In the genomic region with DNA sequence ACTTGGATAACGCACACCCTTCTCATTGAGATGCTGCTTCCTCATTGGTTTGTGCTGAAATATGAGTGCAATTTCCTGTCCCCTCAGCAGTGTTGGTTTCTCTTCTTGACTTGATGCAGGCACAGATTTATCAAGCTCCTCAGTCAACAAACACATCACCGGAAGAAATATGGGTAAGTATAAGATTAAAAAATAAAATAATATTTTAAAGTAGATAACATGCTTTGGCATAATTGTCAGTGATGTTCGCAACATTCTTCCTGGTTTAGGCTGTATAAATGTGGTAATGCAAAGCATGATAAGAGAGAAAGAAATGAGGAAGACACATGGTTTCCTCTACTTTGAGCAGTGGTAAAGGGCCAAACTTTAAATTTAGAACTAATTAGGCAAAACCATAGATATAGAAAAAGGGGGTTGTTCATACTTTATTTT, we compare ENCODE assay signal across 9 cellular contexts. TPM values are rescaled to one million over a fixed set of nuclear protein-coding genes. Genes with fewer than 3 reads are reported as not detected.
DNase-seq lines count a peak whose midpoint lies in the region; ATAC-seq and TF ChIP-seq lines count a peak whose summit lies in the region.
"Had no signal": no experiment of that assay in that cellular context is flagged by ENCODE, and none has a peak within 500 bp of the region (broad histone marks: within the 10 kb centered on the region; RNA-seq: fewer than 3 reads in every experiment).

TSS of gene GPR65 (plus strand) at position 86 of the 432 bp plus-strand sequence. CDS start 5,713 bp downstream, outside the sequence.

- DNase-seq in AML-193 (lab: John Stamatoyannopoulos, UW), result peak; percentile 47 to 66
- peak in 1 of 3 donors; percentile 21 for DNase-seq in T-helper 17 cell
- no peak for DNase-seq in left lobe of liver (ENCODE audit: low spot score)
- no peak for DNase-seq in SHP77 treated with DMSO at 0.1 percent for 48 hours (lab: John Stamatoyannopoulos, UW)
- DNase-seq in NCI-H1048 (lab: John Stamatoyannopoulos, UW), result no peak

- H3K9me3 ChIP-seq in T-helper 17 cell (ENCODE audit: control insufficient read depth, low read length, poor library complexity, severe bottlenecking), result no peaks in the 10 kb centered on the region

- peaks cover 45% of the 10 kb centered on the region for H3K4me1 Mint-ChIP-seq in T-helper 17 cell

- peak within 1 kb of the TSS; percentile 92 for H3K4me3 Mint-ChIP-seq in T-helper 17 cell

- H3K27ac Mint-ChIP-seq in T-helper 17 cell, result peak within 1 kb of the TSS; percentile 98

- ATAC-seq in GM18870 (IDR thresholded peaks at IDR 0.05; ENCODE audit: unreplicated experiment) (peak; percentile 75), HG03064 (IDR thresholded peaks at IDR 0.05; ENCODE audit: low read depth, unreplicated experiment) (peak; percentile 58), T-helper 17 cell (peak; percentile 64), left lobe of liver (peak; percentile 43), SK-N-SH treated with all-trans-retinoic acid at 6 μM for 48 hours (no peak)

- H3K36me3 Mint-ChIP-seq in T-helper 17 cell (ENCODE audit: low read depth), result peaks cover 9% of the 10 kb centered on the region

- no peaks in the 10 kb centered on the region for H3K27me3 Mint-ChIP-seq in T-helper 17 cell

TF ChIP-seq in SK-N-SH treated with all-trans-retinoic acid at 6 μM for 48 hours, 23 proteins besides CTCF, POLR2A, EP300 and RAD21:
- TF ChIP-seq ZFP3 (CRISPR knock-in tag; IDR thresholded peaks at IDR 0.05), result no peak
- TF ChIP-seq ZNF565 (CRISPR knock-in tag; conservative IDR thresholded peaks at IDR 0.05; ENCODE audit: low read depth), result no peak
- TF ChIP-seq TSHZ2 (CRISPR knock-in tag; IDR thresholded peaks at IDR 0.05), result no peak

RNA-seq across cellular contexts. Expression of gene GPR65, which starts in this region (rescaled TPM):
- 10 to 100 TPM; 14.9 to 16.6 TPM for total RNA-seq in T-helper 17 cell
- total RNA-seq in left lobe of liver, result 0.78 TPM
- total RNA-seq: epithelial cell of proximal tubule had no signal

Comparison
In these comparisons a context has a peak if more than half of its experiments do, and no peak if none do; other contexts are left out.
1. Peak in ATAC-seq in left lobe of liver; RNA of the gene not detected or under 1 TPM.
2. DNase-seq: peak in AML-193 (2 of 2); none in left lobe of liver (single experiment), SHP77 treated with DMSO at 0.1 percent for 48 hours (single experiment) and NCI-H1048 (single experiment).